ENCODE assay signal across 1 cellular context in the genomic region with DNA sequence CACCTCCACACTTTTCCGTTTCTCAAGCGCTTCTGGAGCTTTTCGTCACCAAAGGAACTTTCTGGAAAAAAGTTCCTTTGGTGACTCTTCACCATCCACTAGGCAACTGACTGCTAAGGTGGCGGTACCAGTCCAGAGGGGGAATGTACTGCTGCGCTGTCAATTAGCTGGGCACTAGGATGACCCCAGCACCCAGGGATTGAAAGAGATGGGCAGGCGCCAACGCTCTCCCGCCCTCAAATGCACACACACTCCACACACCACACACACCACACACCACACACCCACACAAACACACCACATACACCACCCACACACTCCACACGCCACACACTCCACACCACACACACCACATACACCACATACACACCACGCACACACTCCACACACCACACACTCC.
TF ChIP-seq lines count a peak whose summit lies in the region.

No MANE protein-coding gene starts in this region.

TF ChIP-seq in HEK293, 187 proteins besides CTCF, POLR2A, EP300 and RAD21 (continued from another document):
- TF ChIP-seq, protein P1, sequence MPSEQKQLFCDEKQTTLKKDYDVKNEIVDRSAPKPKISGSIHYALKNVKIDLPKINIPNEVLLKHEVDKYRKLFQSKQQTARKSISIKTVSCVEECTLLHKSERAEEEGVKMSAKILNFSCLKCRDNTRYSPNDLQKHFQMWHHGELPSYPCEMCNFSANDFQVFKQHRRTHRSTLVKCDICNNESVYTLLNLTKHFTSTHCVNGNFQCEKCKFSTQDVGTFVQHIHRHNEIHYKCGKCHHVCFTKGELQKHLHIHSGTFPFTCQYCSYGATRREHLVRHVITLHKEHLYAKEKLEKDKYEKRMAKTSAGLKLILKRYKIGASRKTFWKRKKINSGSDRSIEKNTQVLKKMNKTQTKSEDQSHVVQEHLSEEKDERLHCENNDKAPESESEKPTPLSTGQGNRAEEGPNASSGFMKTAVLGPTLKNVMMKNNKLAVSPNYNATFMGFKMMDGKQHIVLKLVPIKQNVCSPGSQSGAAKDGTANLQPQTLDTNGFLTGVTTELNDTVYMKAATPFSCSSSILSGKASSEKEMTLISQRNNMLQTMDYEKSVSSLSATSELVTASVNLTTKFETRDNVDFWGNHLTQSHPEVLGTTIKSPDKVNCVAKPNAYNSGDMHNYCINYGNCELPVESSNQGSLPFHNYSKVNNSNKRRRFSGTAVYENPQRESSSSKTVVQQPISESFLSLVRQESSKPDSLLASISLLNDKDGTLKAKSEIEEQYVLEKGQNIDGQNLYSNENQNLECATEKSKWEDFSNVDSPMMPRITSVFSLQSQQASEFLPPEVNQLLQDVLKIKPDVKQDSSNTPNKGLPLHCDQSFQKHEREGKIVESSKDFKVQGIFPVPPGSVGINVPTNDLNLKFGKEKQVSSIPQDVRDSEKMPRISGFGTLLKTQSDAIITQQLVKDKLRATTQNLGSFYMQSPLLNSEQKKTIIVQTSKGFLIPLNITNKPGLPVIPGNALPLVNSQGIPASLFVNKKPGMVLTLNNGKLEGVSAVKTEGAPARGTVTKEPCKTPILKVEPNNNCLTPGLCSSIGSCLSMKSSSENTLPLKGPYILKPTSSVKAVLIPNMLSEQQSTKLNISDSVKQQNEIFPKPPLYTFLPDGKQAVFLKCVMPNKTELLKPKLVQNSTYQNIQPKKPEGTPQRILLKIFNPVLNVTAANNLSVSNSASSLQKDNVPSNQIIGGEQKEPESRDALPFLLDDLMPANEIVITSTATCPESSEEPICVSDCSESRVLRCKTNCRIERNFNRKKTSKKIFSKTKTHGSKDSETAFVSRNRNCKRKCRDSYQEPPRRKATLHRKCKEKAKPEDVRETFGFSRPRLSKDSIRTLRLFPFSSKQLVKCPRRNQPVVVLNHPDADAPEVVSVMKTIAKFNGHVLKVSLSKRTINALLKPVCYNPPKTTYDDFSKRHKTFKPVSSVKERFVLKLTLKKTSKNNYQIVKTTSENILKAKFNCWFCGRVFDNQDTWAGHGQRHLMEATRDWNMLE (tag by site-specific recombination; conservative IDR thresholded peaks at IDR 0.05; ENCODE audit: low read depth) = no peak
- TF ChIP-seq TRIM28 (IDR thresholded peaks at IDR 0.05; ENCODE audit: borderline replicate concordance, low read length) (no peak), ZSCAN5A (tag by site-specific recombination; IDR thresholded peaks at IDR 0.05) (no peak), ZNF449 (tag by site-specific recombination; IDR thresholded peaks at IDR 0.05) (no peak)
TF ChIP-seq in HEK293: peak in this region for 2.
